Comparison of ENCODE assay signal across 17 cellular contexts in the genomic region with DNA sequence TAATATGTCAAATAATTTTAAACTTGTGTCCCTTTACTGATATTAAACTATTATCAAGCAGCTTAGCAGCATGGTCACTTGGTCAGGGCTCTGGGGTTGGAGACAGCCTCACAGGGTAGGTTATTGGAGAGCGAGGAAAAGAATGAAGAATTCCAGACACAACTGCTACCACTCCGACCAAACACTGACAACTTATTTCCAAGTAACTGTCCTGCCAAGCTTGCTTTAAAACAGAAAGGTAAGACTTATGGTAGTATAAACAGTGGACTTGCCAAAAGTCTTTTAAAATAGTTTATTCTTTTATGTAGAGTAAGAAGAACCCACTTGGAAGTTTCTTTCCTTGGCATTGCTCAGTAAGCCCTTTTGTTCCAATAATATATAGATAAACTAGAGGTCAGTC.
DNase-seq lines count a peak whose midpoint lies in the region; ATAC-seq, FAIRE-seq and TF ChIP-seq lines count a peak whose summit lies in the region.
"Had no signal": no experiment of that assay in that cellular context is flagged by ENCODE, and none has a peak within 500 bp of the region (broad histone marks: within the 10 kb centered on the region; RNA-seq: fewer than 3 reads in every experiment).

No MANE protein-coding gene starts in this region.

- peaks cover 22% of the 10 kb centered on the region for H3K4me1 ChIP-seq in astrocyte (ENCODE audit: insufficient read depth, low read length)
- H3K4me1 ChIP-seq in rectal smooth muscle tissue (ENCODE audit: control insufficient read depth, insufficient read depth, low read length) = peaks cover 19% of the 10 kb centered on the region
- peaks cover 0 to 76% (median 29%) of the 10 kb centered on the region in 4 donors for H3K4me1 ChIP-seq in tibial artery
- no peaks in the 10 kb centered on the region for H3K4me1 ChIP-seq in lower lobe of right lung
- H3K4me1 ChIP-seq: HAP-1 had no signal

- H3K36me3 ChIP-seq in astrocyte (ENCODE audit: insufficient read depth, low read length) (no peaks in the 10 kb centered on the region), rectal smooth muscle tissue (ENCODE audit: control insufficient read depth, insufficient read depth, low read length) (no peaks in the 10 kb centered on the region), tibial artery (no peaks in the 10 kb centered on the region), lower lobe of right lung (no peaks in the 10 kb centered on the region)
- H3K36me3 ChIP-seq: BE2C, HAP-1 had no signal

- H3K27me3 ChIP-seq in astrocyte (ENCODE audit: insufficient read depth, low read length) (no peaks in the 10 kb centered on the region), rectal smooth muscle tissue (ENCODE audit: control insufficient read depth, insufficient read depth, low read length) (no peaks in the 10 kb centered on the region), tibial artery (no peaks in the 10 kb centered on the region), lower lobe of right lung (ENCODE audit: low read depth) (no peaks in the 10 kb centered on the region)
- H3K27me3 ChIP-seq: BE2C had no signal

- H3K9ac ChIP-seq in astrocyte (ENCODE audit: low read length) (no peak overlapping the region), rectal smooth muscle tissue (ENCODE audit: low read length) (no peak overlapping the region)
- H3K9ac ChIP-seq: GM23248 had no signal

- no peak overlapping the region for H3K4me3 ChIP-seq in astrocyte (ENCODE audit: insufficient read depth, low read depth, low read length)
- H3K4me3 ChIP-seq in rectal smooth muscle tissue (ENCODE audit: low read length) = no peak overlapping the region
- H3K4me3 ChIP-seq in tibial artery = no peak overlapping the region
- H3K4me3 ChIP-seq in lower lobe of right lung = no peak overlapping the region
- H3K4me3 ChIP-seq: GM23248, HAP-1 had no signal

- intact Hi-C loops in tibial artery (cut with DNase I; ENCODE audit: low total_unique reads) = no loop called here
- intact Hi-C loops in lower lobe of right lung (cut with DNase I) = no loop called here

- no peak for FAIRE-seq in astrocyte (lab: Jason Lieb, UNC)
- FAIRE-seq: D721Med, G401.6, GM12891 had no signal

- no peak overlapping the region for H2AFZ ChIP-seq in astrocyte (ENCODE audit: low read depth, low read length)
- H2AFZ ChIP-seq: GM23248 had no signal

- TF ChIP-seq CTCF in astrocyte (IDR thresholded peaks at IDR 0.05; ENCODE audit: insufficient read depth, low read depth, low read length) = no peak
- no peak for TF ChIP-seq CTCF in tibial artery (IDR thresholded peaks at IDR 0.05)
- TF ChIP-seq CTCF in mesothelial cell of epicardium (IDR thresholded peaks at IDR 0.05; ENCODE audit: unreplicated experiment) = no peak
- TF ChIP-seq CTCF in lower lobe of right lung (IDR thresholded peaks at IDR 0.05) = no peak

- H3K9me3 ChIP-seq in astrocyte (ENCODE audit: insufficient read depth, low read depth, low read length) (no peaks in the 10 kb centered on the region), tibial artery (no peaks in the 10 kb centered on the region), lower lobe of right lung (no peaks in the 10 kb centered on the region)
- H3K9me3 ChIP-seq: BE2C, HAP-1 had no signal

- no peak overlapping the region for H3K4me3 Mint-ChIP-seq in astrocyte (ENCODE audit: unreplicated experiment)
- H3K4me3 Mint-ChIP-seq in mesothelial cell of epicardium = no peak overlapping the region
- H3K4me3 Mint-ChIP-seq: CD4-positive, CD25-positive, alpha-beta regulatory T cell; CD8-positive, alpha-beta memory T cell had no signal

- no peaks in the 10 kb centered on the region for H3K79me2 ChIP-seq in astrocyte (ENCODE audit: insufficient read depth, low read length)

- H3K9me3 Mint-ChIP-seq in astrocyte (ENCODE audit: unreplicated experiment) (no peaks in the 10 kb centered on the region), mesothelial cell of epicardium (no peaks in the 10 kb centered on the region)

- H3K27me3 Mint-ChIP-seq in astrocyte (ENCODE audit: low read depth, unreplicated experiment) (no peaks in the 10 kb centered on the region), mesothelial cell of epicardium (ENCODE audit: low read depth) (no peaks in the 10 kb centered on the region)
- H3K27me3 Mint-ChIP-seq: CD4-positive, CD25-positive, alpha-beta regulatory T cell; CD8-positive, alpha-beta memory T cell had no signal

- H3K27ac Mint-ChIP-seq in astrocyte (ENCODE audit: unreplicated experiment) (peak overlapping the region; percentile 9), mesothelial cell of epicardium (no peak overlapping the region)
- H3K27ac Mint-ChIP-seq: CD4-positive, CD25-positive, alpha-beta regulatory T cell; CD8-positive, alpha-beta memory T cell had no signal

- H4K20me1 ChIP-seq in astrocyte (ENCODE audit: insufficient read depth, low read length) = no peaks in the 10 kb centered on the region

- H3K4me1 Mint-ChIP-seq in astrocyte (ENCODE audit: low read depth, unreplicated experiment) = peaks cover 37% of the 10 kb centered on the region
- no peaks in the 10 kb centered on the region for H3K4me1 Mint-ChIP-seq in mesothelial cell of epicardium
- H3K4me1 Mint-ChIP-seq: CD4-positive, CD25-positive, alpha-beta regulatory T cell; CD8-positive, alpha-beta memory T cell had no signal

- ATAC-seq in GM18858 (IDR thresholded peaks at IDR 0.05; ENCODE audit: unreplicated experiment) (no peak), lower lobe of right lung (no peak)

- no peak overlapping the region for H3K4me2 ChIP-seq in astrocyte (ENCODE audit: low read length)

- DNase-seq in astrocyte (ENCODE audit: low read depth) = no peak
- no peak for DNase-seq in tibial artery
- no peak for DNase-seq in mesothelial cell of epicardium (ENCODE audit: low spot score in 2 of 2, unreplicated experiment in 2 of 2)
- DNase-seq in lower lobe of right lung = no peak
- DNase-seq: ACHN; BE2C; C1 segment of cervical spinal cord; CD4-positive, CD25-positive, alpha-beta regulatory T cell; CD8-positive, alpha-beta memory T cell; COR-L47; GM23248 had no signal

- H3K36me3 Mint-ChIP-seq in astrocyte (ENCODE audit: low read depth, unreplicated experiment) (no peaks in the 10 kb centered on the region), mesothelial cell of epicardium (no peaks in the 10 kb centered on the region)
- H3K36me3 Mint-ChIP-seq: CD4-positive, CD25-positive, alpha-beta regulatory T cell; CD8-positive, alpha-beta memory T cell had no signal

- no peak overlapping the region for H3K27ac ChIP-seq in astrocyte (ENCODE audit: low read depth, low read length)
- peak overlapping the region; percentile 47 for H3K27ac ChIP-seq in rectal smooth muscle tissue (ENCODE audit: low read depth, low read length)
- H3K27ac ChIP-seq in tibial artery = peak overlapping the region; percentile 39 to 46
- no peak overlapping the region for H3K27ac ChIP-seq in lower lobe of right lung
- H3K27ac ChIP-seq: GM23248 had no signal

Comparison
In these comparisons a context has a peak if more than half of its experiments do, and no peak if none do; other contexts are left out.
1. H3K27ac ChIP-seq: peak in rectal smooth muscle tissue (single experiment) and tibial artery (2 of 2); none in astrocyte (single experiment) and lower lobe of right lung (single experiment).